In genomic region chr11:64357904-64358535, GRCh38 we compare ENCODE assay signal across 8 cellular contexts. TPM values are rescaled to one million over a fixed set of nuclear protein-coding genes. Genes with fewer than 3 reads are reported as not detected.
DNase-seq lines count a peak whose midpoint lies in the region; ATAC-seq and TF ChIP-seq lines count a peak whose summit lies in the region.

No MANE protein-coding gene starts in this region.

- no peak for ATAC-seq in GM19328 (IDR thresholded peaks at IDR 0.05; ENCODE audit: unreplicated experiment)

- H3K4me3 ChIP-seq in WI38 (ENCODE audit: low read depth, low read length) (peak overlapping the region; percentile 92), sigmoid colon (peak overlapping the region; percentile 79 to 92 (median 84))

- WGBS in sigmoid colon, 2 donors = 39 to 70% methylated on average over 13 of the region's 13 CpGs

- TF ChIP-seq POLR2A in sigmoid colon (IDR thresholded peaks at IDR 0.05) = no peak

- peaks cover 0 to 22% (median 13%) of the 10 kb centered on the region in 4 donors for H3K36me3 ChIP-seq in sigmoid colon

- H3K27me3 ChIP-seq in sigmoid colon = no peaks in the 10 kb centered on the region

- TF ChIP-seq CTCF in WI38 (IDR thresholded peaks at IDR 0.05; ENCODE audit: low read depth, low read length) = no peak
- no peak for TF ChIP-seq CTCF in sigmoid colon (IDR thresholded peaks at IDR 0.05)

- no peaks in the 10 kb centered on the region for H3K9me3 ChIP-seq in sigmoid colon

- no peak for TF ChIP-seq EP300 in sigmoid colon (IDR thresholded peaks at IDR 0.05)

- intact Hi-C loops in sigmoid colon (cut with DNase I) = no loop called here

- peaks cover 0 to 45% (median 38%) of the 10 kb centered on the region in 4 donors for H3K4me1 ChIP-seq in sigmoid colon

- peak; percentile 82 for DNase-seq in HK-2 (ENCODE audit: unreplicated experiment)
- no peak for DNase-seq in epithelial cell of prostate (ENCODE audit: low read depth, low spot score)
- no peak for DNase-seq in sigmoid colon
- no peak for DNase-seq in NCI-H69 (lab: John Stamatoyannopoulos, UW)
- DNase-seq in NCI-H1048 (lab: John Stamatoyannopoulos, UW) = no peak
- DNase-seq in cerebellar nuclear complex (lab: John Stamatoyannopoulos, UW) = no peak

- H3K27ac ChIP-seq in epithelial cell of prostate (peak overlapping the region; percentile 93), sigmoid colon (peak overlapping the region; percentile 79 to 90 (median 86))

RNA-seq across cellular contexts. Expression of gene RPS6KA4, which starts 0.9 kb away (rescaled TPM):
- total RNA-seq in sigmoid colon = 10 to 100 TPM; 15.6 to 24.1 (median 18.6) TPM
- polyA plus RNA-seq in sigmoid colon = 10 to 100 TPM; 14.4 to 48.4 (median 16.6) TPM

RNA-seq across cellular contexts. Expression of gene CCDC88B, which starts 18.0 kb away (rescaled TPM):
- 1 to 10 TPM; 2.6 to 8.6 (median 3.9) TPM for total RNA-seq in sigmoid colon
- polyA plus RNA-seq in sigmoid colon = 100 to 1,000 TPM in 1 of 3 donors, 10 to 100 TPM in 2; 15.6 to 157 (median 23.6) TPM

RNA-seq across cellular contexts. Expression of gene PRDX5, which starts 40.1 kb away (rescaled TPM):
- 100 to 1,000 TPM; 169 to 269 (median 215) TPM for total RNA-seq in sigmoid colon
- 1,000 to 10,000 TPM in 1 of 3 donors, 100 to 1,000 TPM in 2; 596 to 1,045 (median 779) TPM for polyA plus RNA-seq in sigmoid colon

RNA-seq across cellular contexts. Expression of gene TRMT112, which starts 40.7 kb away (rescaled TPM):
- total RNA-seq in sigmoid colon = 100 to 1,000 TPM; 182 to 353 (median 269) TPM
- 100 to 1,000 TPM; 148 to 232 (median 168) TPM for polyA plus RNA-seq in sigmoid colon

RNA-seq across cellular contexts. Expression of gene ESRRA, which starts 52.7 kb away (rescaled TPM):
- total RNA-seq in sigmoid colon = 10 to 100 TPM; 39.9 to 48.7 (median 45.3) TPM
- 100 to 1,000 TPM; 151 to 244 (median 219) TPM for polyA plus RNA-seq in sigmoid colon
